Comparison of ENCODE assay signal across 21 cellular contexts in the genomic region with DNA sequence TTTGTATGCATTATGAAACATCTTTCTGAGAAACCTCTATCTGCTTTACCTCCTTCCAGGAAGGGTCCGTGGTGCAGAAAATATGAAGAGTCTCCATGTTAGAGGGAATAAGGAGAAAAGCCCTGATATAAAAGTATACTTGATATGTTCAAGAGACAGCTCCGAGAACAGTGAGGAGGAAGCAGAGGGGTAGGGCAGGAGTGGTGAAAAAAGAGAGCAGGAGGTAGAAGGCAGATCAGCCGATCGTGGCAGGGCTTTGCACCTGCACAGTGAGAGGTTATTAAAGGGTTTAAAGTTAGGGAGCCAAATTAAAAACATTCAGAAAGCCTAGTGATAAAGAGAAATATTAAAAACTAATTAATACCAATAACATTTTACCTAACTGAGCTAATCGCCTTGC.
DNase-seq lines count a peak whose midpoint lies in the region; ATAC-seq and TF ChIP-seq lines count a peak whose summit lies in the region.
"Had no signal": no experiment of that assay in that cellular context is flagged by ENCODE, and none has a peak within 500 bp of the region (broad histone marks: within the 10 kb centered on the region; RNA-seq: fewer than 3 reads in every experiment).

No MANE protein-coding gene starts in this region.

- H3F3A ChIP-seq in neural cell (ENCODE audit: insufficient read depth, low read length, poor library complexity, severe bottlenecking), result no peaks in the 10 kb centered on the region

- H3K4me3 ChIP-seq in RWPE2 (ENCODE audit: severe bottlenecking) (no peak overlapping the region), endodermal cell (ENCODE audit: low read length) (no peak overlapping the region), neural cell (ENCODE audit: low read length) (peak overlapping the region; percentile 4), A673 (ENCODE audit: low read depth, low read length, poor library complexity, severe bottlenecking) (no peak overlapping the region)
- H3K4me3 ChIP-seq: lung, psoas muscle, spleen had no signal

- H2AFZ ChIP-seq in neural cell (ENCODE audit: low read depth, low read length), result peak overlapping the region; percentile 12

- no peaks in the 10 kb centered on the region for H3K27me3 Mint-ChIP-seq in endodermal cell (ENCODE audit: insufficient read depth)

- no peak overlapping the region for H3K4me2 ChIP-seq in neural cell (ENCODE audit: low read length)

- H4K20me1 ChIP-seq in neural cell (ENCODE audit: insufficient read depth), result no peaks in the 10 kb centered on the region

- intact Hi-C loops in A673 (cut with micrococcal nuclease; ENCODE audit: unreplicated experiment), result no loop called here

- WGBS in endodermal cell (ENCODE audit: insufficient coverage in 1 of 2, insufficient read length in 1 of 2), 2 experiments, result 65 to 83% methylated on average over 1 to 5 of the region's 5 CpGs

- CTCF ChIA-PET in A673 (lab: Charles Lee), result no interaction called here

- no TSS peak for BruUV-seq in A673 (replicated peaks; lab: Mats Ljungman, UMichigan)

- POLR2A ChIA-PET in A673 (lab: Charles Lee; ENCODE audit: low non-redundant PET), result no interaction called here

- no peak for TF ChIP-seq RAD21 in neural cell (conservative IDR thresholded peaks at IDR 0.05)

- no peaks in the 10 kb centered on the region for H3K36me3 Mint-ChIP-seq in endodermal cell (ENCODE audit: low read depth)
- H3K36me3 Mint-ChIP-seq: naive thymus-derived CD4-positive, alpha-beta T cell had no signal

- H3K9me2 ChIP-seq in neural cell (ENCODE audit: insufficient read depth, low read length), result no peaks in the 10 kb centered on the region

- peaks cover 41% of the 10 kb centered on the region for H3K4me1 ChIP-seq in RWPE2 (ENCODE audit: insufficient read depth, poor library complexity, severe bottlenecking)
- no peaks in the 10 kb centered on the region for H3K4me1 ChIP-seq in endodermal cell (ENCODE audit: control insufficient read depth, insufficient read depth, low read length)
- peaks cover 7% of the 10 kb centered on the region for H3K4me1 ChIP-seq in A673 (ENCODE audit: insufficient read depth, low read length, poor library complexity, severe bottlenecking)
- H3K4me1 ChIP-seq: psoas muscle had no signal

- H3K36me3 ChIP-seq in RWPE2 (ENCODE audit: low read depth), result no peaks in the 10 kb centered on the region
- no peaks in the 10 kb centered on the region for H3K36me3 ChIP-seq in endodermal cell (ENCODE audit: control insufficient read depth, insufficient read depth, low read length)
- no peaks in the 10 kb centered on the region for H3K36me3 ChIP-seq in neural cell (ENCODE audit: insufficient read depth, low read length)
- no peaks in the 10 kb centered on the region for H3K36me3 ChIP-seq in A673 (ENCODE audit: insufficient read depth, low read length, poor library complexity, severe bottlenecking)
- H3K36me3 ChIP-seq: spleen had no signal

- no peak overlapping the region for H3K9ac ChIP-seq in endodermal cell (ENCODE audit: extremely low read depth, low read length, poor library complexity, severe bottlenecking)
- H3K9ac ChIP-seq in neural cell (ENCODE audit: low read length), result no peak overlapping the region

- H3K4me1 Mint-ChIP-seq in endodermal cell, result peaks cover 12% of the 10 kb centered on the region
- H3K4me1 Mint-ChIP-seq: naive thymus-derived CD4-positive, alpha-beta T cell had no signal

- TF ChIP-seq CTCF in RWPE2 (IDR thresholded peaks at IDR 0.05; ENCODE audit: poor library complexity, severe bottlenecking), result no peak
- TF ChIP-seq CTCF in endodermal cell (conservative IDR thresholded peaks at IDR 0.05), result no peak
- no peak for TF ChIP-seq CTCF in neural cell (IDR thresholded peaks at IDR 0.05; ENCODE audit: poor library complexity, severe bottlenecking)
- TF ChIP-seq CTCF in A673 (conservative IDR thresholded peaks at IDR 0.05; ENCODE audit: low read depth, low read length), result no peak

- no peaks in the 10 kb centered on the region for H3K27me3 ChIP-seq in RWPE2 (ENCODE audit: insufficient read depth, poor library complexity, severe bottlenecking)
- no peaks in the 10 kb centered on the region for H3K27me3 ChIP-seq in endodermal cell (ENCODE audit: control insufficient read depth, insufficient read depth, low read length, poor library complexity, severe bottlenecking)
- H3K27me3 ChIP-seq in neural cell (ENCODE audit: insufficient read depth, low read depth, low read length), result no peaks in the 10 kb centered on the region
- no peaks in the 10 kb centered on the region for H3K27me3 ChIP-seq in A673 (replicated peaks; ENCODE audit: insufficient read depth, low read depth, low read length, poor library complexity)
- H3K27me3 ChIP-seq: spleen had no signal

- H3K79me2 ChIP-seq in neural cell (replicated peaks; ENCODE audit: insufficient read depth, low read length), result no peaks in the 10 kb centered on the region

- no peak for TF ChIP-seq EP300 in neural cell (conservative IDR thresholded peaks at IDR 0.05; ENCODE audit: poor library complexity, severe bottlenecking)

- no peaks in the 10 kb centered on the region for H3K9me3 Mint-ChIP-seq in endodermal cell

- H3K9me3 ChIP-seq in RWPE2 (ENCODE audit: severe bottlenecking) (no peaks in the 10 kb centered on the region), endodermal cell (ENCODE audit: control insufficient read depth, low read length) (no peaks in the 10 kb centered on the region), neural cell (ENCODE audit: low read length) (no peaks in the 10 kb centered on the region), A673 (ENCODE audit: low read depth, low read length, poor library complexity, severe bottlenecking) (no peaks in the 10 kb centered on the region)
- H3K9me3 ChIP-seq: psoas muscle, spleen had no signal

- peak; percentile 32 for DNase-seq in ACHN
- no peak for DNase-seq in RWPE2 (ENCODE audit: low spot score)
- DNase-seq in endodermal cell, result no peak
- DNase-seq in A673 (ENCODE audit: low spot score), result no peak
- no peak for DNase-seq in hippocampal formation (lab: John Stamatoyannopoulos, UW)
- DNase-seq: activated CD4-positive, alpha-beta T cell treated with anti-CD3 and anti-CD28 coated beads, Interleukin-2, amount 50 U/mL, for 48 hours; activated gamma-delta T cell treated with Interleukin-2 at 50 U/mL for 16 hours; KBM-7; naive thymus-derived CD4-positive, alpha-beta T cell; NCI-H187 treated with DMSO at 0.1 percent for 48 hours; NCI-H345; NK-92 treated with Interleukin-12 subunit alpha and Interleukin-12 subunit beta, amount 100 ng/mL, for 24 hours; spleen; stimulated activated CD8-positive, alpha-beta memory T cell treated with anti-CD3 and anti-CD28 coated beads, Interleukin-4, amount 100 ng/mL, for 48 hours; T-helper 1 cell had no signal

- in situ Hi-C loops in ACHN (cut with HindIII; ENCODE audit: low pct_ligation_motif_present, low pct_unique_long_range_greater_than_20kb, low sequenced_read_pairs), result no loop called here

- H3K27ac ChIP-seq in RWPE2 (ENCODE audit: poor library complexity, severe bottlenecking) (peak overlapping the region; percentile 77), endodermal cell (ENCODE audit: low read depth, low read length) (peak overlapping the region; percentile 77), neural cell (ENCODE audit: low read length) (peak overlapping the region; percentile 23), A673 (ENCODE audit: low read depth, low read length, poor library complexity, severe bottlenecking) (no peak overlapping the region)
- H3K27ac ChIP-seq: C4-2B, psoas muscle had no signal

- peak overlapping the region; percentile 46 for H3K27ac Mint-ChIP-seq in endodermal cell
- H3K27ac Mint-ChIP-seq: naive thymus-derived CD4-positive, alpha-beta T cell had no signal

- ATAC-seq in RWPE2 (ENCODE audit: low read depth) (no peak), GM21526 (IDR thresholded peaks at IDR 0.05; ENCODE audit: low FRiP score, unreplicated experiment) (no peak), GM21423 (IDR thresholded peaks at IDR 0.05; ENCODE audit: unreplicated experiment) (no peak)
- ATAC-seq: naive thymus-derived CD4-positive, alpha-beta T cell had no signal

- no peak overlapping the region for H3K4me3 Mint-ChIP-seq in endodermal cell
- H3K4me3 Mint-ChIP-seq: naive thymus-derived CD4-positive, alpha-beta T cell had no signal

TF ChIP-seq in neural cell, 6 proteins besides CTCF, POLR2A, EP300 and RAD21:
- TF ChIP-seq SMC3 (conservative IDR thresholded peaks at IDR 0.05; ENCODE audit: poor library complexity) (no peak), POLR2AphosphoS5 (IDR thresholded peaks at IDR 0.05) (no peak), MXI1 (conservative IDR thresholded peaks at IDR 0.05; ENCODE audit: poor library complexity, severe bottlenecking) (no peak)
